In the genomic region with DNA sequence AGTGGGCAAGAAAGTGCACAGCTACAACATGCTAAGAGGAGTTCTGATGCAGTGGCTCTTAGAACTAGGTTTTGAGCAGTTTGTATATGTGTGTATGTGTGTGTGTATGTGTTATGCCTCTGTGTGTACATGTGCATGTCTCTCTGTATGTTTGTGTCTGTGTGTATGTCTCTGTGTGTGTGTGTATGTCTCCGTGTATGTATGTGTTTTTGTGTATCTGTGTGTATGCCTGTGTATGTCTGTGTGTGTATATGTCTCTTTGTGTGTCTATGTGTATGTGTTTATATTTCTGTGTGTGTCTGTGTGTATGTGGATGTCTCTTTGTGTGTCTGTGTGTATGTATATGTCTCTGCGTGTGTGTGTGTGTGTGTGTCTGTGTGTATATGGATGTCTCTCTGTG, we compare ENCODE assay signal across 25 cellular contexts.
DNase-seq lines count a peak whose midpoint lies in the region; ATAC-seq, FAIRE-seq and TF ChIP-seq lines count a peak whose summit lies in the region.
"Had no signal": no experiment of that assay in that cellular context is flagged by ENCODE, and none has a peak within 500 bp of the region (broad histone marks: within the 10 kb centered on the region; RNA-seq: fewer than 3 reads in every experiment).

No MANE protein-coding gene starts in this region.

- no peak overlapping the region for H3K14ac ChIP-seq in neuronal stem cell (ENCODE audit: low read length)

- H3K23ac ChIP-seq in neuronal stem cell (ENCODE audit: low read depth, low read length, poor library complexity) = no peak overlapping the region

- H3K4me1 ChIP-seq in HepG2 (ENCODE audit: insufficient read depth, low read length) = no peaks in the 10 kb centered on the region
- no peaks in the 10 kb centered on the region for H3K4me1 ChIP-seq in right lobe of liver
- peaks cover 6% of the 10 kb centered on the region in 2 donors for H3K4me1 ChIP-seq in neuronal stem cell (ENCODE audit: control insufficient read depth in 2 of 2, insufficient read depth in 1 of 2, low read depth in 1 of 2, low read length in 2 of 2)

- H3K4me2 ChIP-seq in HepG2 (ENCODE audit: low read depth, low read length) = no peak overlapping the region
- H3K4me2 ChIP-seq in neuronal stem cell (ENCODE audit: insufficient read depth, low read length, poor library complexity, severe bottlenecking) = no peak overlapping the region
- H3K4me2 ChIP-seq: KMS-11 had no signal

- no peak overlapping the region for H3K18ac ChIP-seq in neuronal stem cell (ENCODE audit: low read length)

- H3K9ac ChIP-seq in HepG2 (ENCODE audit: insufficient read depth, low read depth, low read length) (no peak overlapping the region), neuronal stem cell (ENCODE audit: low read depth, low read length, poor library complexity) (no peak overlapping the region)
- H3K9ac ChIP-seq: GM23248, KMS-11 had no signal

- H3K27me3 ChIP-seq in HepG2 (ENCODE audit: control insufficient read depth in 1 of 2, insufficient read depth in 2 of 2, low read length in 2 of 2) (peaks cover 0 to 7% of the 10 kb centered on the region in 2 experiments; a peak in 3 of 5 replicates), right lobe of liver (no peaks in the 10 kb centered on the region), neuronal stem cell (ENCODE audit: control insufficient read depth in 3 of 3, insufficient read depth in 3 of 3, low read depth in 1 of 3, low read length in 3 of 3) (no peaks in the 10 kb centered on the region)

- WGBS in HepG2 (ENCODE audit: low lambda C conversion rate) = 21% methylated on average over 2 of the region's 2 CpGs
- WGBS in right lobe of liver (ENCODE audit: insufficient coverage, low coverage, low lambda C conversion rate, missing lambda C conversion rate) = 90% methylated on average over 1 of the region's 2 CpGs
- WGBS in neuronal stem cell (ENCODE audit: extremely low coverage in 2 of 2, insufficient read length in 2 of 2, insufficient replicate concordance in 1 of 2), 2 donors = no CpG with 5 or more reads among the region's 2 CpGs

- TF ChIP-seq CTCF in HepG2 (CRISPR knock-in tag; IDR thresholded peaks at IDR 0.05) = no peak
- TF ChIP-seq CTCF in right lobe of liver (IDR thresholded peaks at IDR 0.05) = no peak

- H3K36me3 ChIP-seq in HepG2 (replicated peaks in 1 of 2; ENCODE audit: control insufficient read depth in 1 of 2, insufficient read depth in 2 of 2, low read length in 2 of 2) (no peaks in the 10 kb centered on the region), right lobe of liver (no peaks in the 10 kb centered on the region), neuronal stem cell (replicated peaks in 1 of 2; ENCODE audit: control insufficient read depth in 2 of 2, insufficient read depth in 2 of 2, low read length in 2 of 2) (no peaks in the 10 kb centered on the region)
- H3K36me3 ChIP-seq: HAP-1 had no signal

- CTCF ChIA-PET in HepG2 (lab: Yijun Ruan, JAX; ENCODE audit: low intra/inter-chr PET ratio, low total read pairs) = no interaction called here

- no peak overlapping the region for H2AFZ ChIP-seq in HepG2 (ENCODE audit: low read length)
- peak overlapping the region; percentile 36 for H2AFZ ChIP-seq in neuronal stem cell (ENCODE audit: low read length)
- H2AFZ ChIP-seq: GM23248 had no signal

- intact Hi-C loops in HepG2 (cut with micrococcal nuclease; ENCODE audit: unreplicated experiment) = no loop called here
- intact Hi-C loops in right lobe of liver (cut with DNase I) = no loop called here
- intact Hi-C loops in sciatic nerve (cut with DNase I) = no loop called here

- POLR2A ChIA-PET in HepG2 (lab: Yijun Ruan, JAX) = no interaction called here

- FAIRE-seq in HepG2 (lab: Jason Lieb, UNC) = no peak
- FAIRE-seq: GM12892 had no signal

- no peak overlapping the region for H4K91ac ChIP-seq in neuronal stem cell (ENCODE audit: low read depth, low read length, poor library complexity)

- TF ChIP-seq RAD21 in HepG2 (CRISPR knock-in tag; IDR thresholded peaks at IDR 0.05) = no peak

- in situ Hi-C loops in HepG2 (cut with HindIII; ENCODE audit: extremely low pct_ligation_motif_present, low pct_unique_long_range_greater_than_20kb) = no loop called here

- no peak for ATAC-seq in HepG2
- ATAC-seq in right lobe of liver = no peak
- no peak for ATAC-seq in GM18909 (IDR thresholded peaks at IDR 0.05; ENCODE audit: poor library complexity, unreplicated experiment)
- no peak for ATAC-seq in sciatic nerve

- DNase-seq in HepG2 (ENCODE audit: low spot score) = no peak
- no peak for DNase-seq in right lobe of liver
- DNase-seq in dermis blood vessel endothelial cell = peak; percentile 48
- DNase-seq in neuronal stem cell (ENCODE audit: low spot score) = no peak
- no peak for DNase-seq in sciatic nerve (ENCODE audit: low spot score)
- DNase-seq in GM19238 (ENCODE audit: insufficient read length, low spot score) = no peak
- DNase-seq: Calu3; DMS153; DND-41; GM23248; HFFc6; MM.1S; NCI-H1048; NCI-H1417; NCI-H1694; NCI-H2029 treated with DMSO at 0.1 percent for 48 hours; NCI-H446 treated with DMSO at 0.1 percent for 48 hours; NCI-H526; NK-92 treated with Interleukin-12 subunit alpha and Interleukin-12 subunit beta, amount 100 ng/mL, for 24 hours; RPMI8226; SHP77 had no signal

- no peaks in the 10 kb centered on the region for H3K79me2 ChIP-seq in HepG2 (ENCODE audit: insufficient read depth, low read length)

- no peak overlapping the region for H3K4ac ChIP-seq in neuronal stem cell (ENCODE audit: low read length)

- no peak overlapping the region for H3K4me3 ChIP-seq in HepG2 (replicated peaks in 1 of 3; ENCODE audit: insufficient read depth in 1 of 3, low read depth in 2 of 3, low read length in 3 of 3)
- H3K4me3 ChIP-seq in right lobe of liver = no peak overlapping the region
- no peak overlapping the region for H3K4me3 ChIP-seq in neuronal stem cell (ENCODE audit: low read length in 2 of 2)
- H3K4me3 ChIP-seq: GM23248, HAP-1 had no signal

- TF ChIP-seq EP300 in HepG2 (IDR thresholded peaks at IDR 0.05; ENCODE audit: low read depth in 2 of 2, low read length in 2 of 2) (no peak), HepG2 (CRISPR knock-in tag; IDR thresholded peaks at IDR 0.05; ENCODE audit: borderline replicate concordance) (no peak)

- H2BK12ac ChIP-seq in neuronal stem cell (ENCODE audit: low read length) = no peak overlapping the region

- H2BK5ac ChIP-seq in neuronal stem cell (ENCODE audit: low read length) = no peak overlapping the region

- H4K8ac ChIP-seq in neuronal stem cell (ENCODE audit: low read depth, low read length) = no peak overlapping the region

- BruUV-seq in HepG2 (replicated peaks; lab: Mats Ljungman, UMichigan) = no TSS peak

- no peak overlapping the region for H2BK120ac ChIP-seq in neuronal stem cell (ENCODE audit: low read depth, low read length)

- no peaks in the 10 kb centered on the region for H3K79me1 ChIP-seq in neuronal stem cell (ENCODE audit: low read depth, low read length)

- H2AK5ac ChIP-seq in neuronal stem cell (ENCODE audit: low read depth, low read length) = no peak overlapping the region

- H3K27ac ChIP-seq in HepG2 (ENCODE audit: extremely low read length, insufficient read depth, low read length) = no peak overlapping the region
- no peak overlapping the region for H3K27ac ChIP-seq in right lobe of liver
- H3K27ac ChIP-seq in neuronal stem cell (replicated peaks; ENCODE audit: low read length) = no peak overlapping the region
- H3K27ac ChIP-seq: GM23248, KMS-11 had no signal

- H2BK15ac ChIP-seq in neuronal stem cell (ENCODE audit: low read length) = no peak overlapping the region

- H3K9me3 ChIP-seq in HepG2 (ENCODE audit: low read length) = no peaks in the 10 kb centered on the region
- no peaks in the 10 kb centered on the region for H3K9me3 ChIP-seq in right lobe of liver
- H3K9me3 ChIP-seq in neuronal stem cell (replicated peaks in 1 of 2; ENCODE audit: control insufficient read depth in 2 of 2, insufficient read depth in 1 of 2, low read depth in 1 of 2, low read length in 2 of 2) = no peaks in the 10 kb centered on the region
- H3K9me3 ChIP-seq: HAP-1 had no signal

- TF ChIP-seq POLR2A in HepG2 (IDR thresholded peaks at IDR 0.05; ENCODE audit: insufficient read depth in 1 of 2, low read depth in 2 of 2, low read length in 2 of 2) (no peak), right lobe of liver (IDR thresholded peaks at IDR 0.05) (no peak)

- H4K20me1 ChIP-seq in HepG2 (ENCODE audit: insufficient read depth, low read length) = no peaks in the 10 kb centered on the region

TF ChIP-seq in HepG2, 621 proteins besides CTCF, POLR2A, EP300 and RAD21 (continues in another document):
- TF ChIP-seq NBN (conservative IDR thresholded peaks at IDR 0.05) = 0 out of 2 replicates have a peak, but pooled peaks have one; percentile 41
